24 cellular contexts compared by ENCODE assay signal in genomic region chr18:41922171-41922570, GRCh38.
"Had no signal": no experiment of that assay in that cellular context is flagged by ENCODE, and none has a peak within 500 bp of the region (broad histone marks: within the 10 kb centered on the region; RNA-seq: fewer than 3 reads in every experiment).

No MANE protein-coding gene starts in this region.

- H3K27me3 Mint-ChIP-seq: type B pancreatic cell had no signal

- H3K4me1 Mint-ChIP-seq: activated CD4-positive, alpha-beta T cell treated with anti-CD3 and anti-CD28 coated beads for 36 hours; nephron had no signal

- H3K79me2 ChIP-seq: hepatocyte had no signal

- DNase-seq: activated CD4-positive, alpha-beta T cell treated with anti-CD3 and anti-CD28 coated beads for 36 hours; activated CD4-positive, alpha-beta T cell treated with anti-CD3 and anti-CD28 coated beads, Interleukin-2, amount 50 U/mL, for 4 hours; activated CD4-positive, CD25-positive, alpha-beta regulatory T cell; activated naive CD4-positive, alpha-beta T cell; activated T-cell treated with anti-CD3 and anti-CD28 coated beads for 4 hours; activated T-cell treated with anti-CD3 and anti-CD28 coated beads, Interleukin-2, amount 50 U/mL, for 72 hours; brain microvascular endothelial cell; cortex of kidney; islet precursor cell; mammary epithelial cell; occipital lobe; right lobe of liver; stimulated activated CD4-positive, alpha-beta T cell treated with anti-CD3 and anti-CD28 coated beads, Interleukin-2, amount 100 ng/mL, for 48 hours; stimulated activated naive CD4-positive, alpha-beta T cell treated with Interleukin-2 at 50 U/mL for 16 hours; T-helper 1 cell; uterus had no signal

- H3K4me1 ChIP-seq: gastroesophageal sphincter, right lobe of liver, uterus had no signal

- H3K27ac Mint-ChIP-seq: activated CD4-positive, alpha-beta T cell treated with anti-CD3 and anti-CD28 coated beads for 36 hours; activated naive CD4-positive, alpha-beta T cell treated with anti-CD3 and anti-CD28 coated beads, Interleukin-2, amount 50 U/mL, for 72 hours; activated T-cell treated with anti-CD3 and anti-CD28 coated beads, Interleukin-2, amount 50 U/mL, for 72 hours; T-helper 2 cell treated with Interferon-gamma antibody and Interleukin-4, amounts not matched to agents 5 μg/mL and 100 μg/mL, for 36 hours; type B pancreatic cell had no signal

- H3K27me3 ChIP-seq: brain microvascular endothelial cell, gastroesophageal sphincter, hepatocyte, right lobe of liver, uterus had no signal

- H3K4me2 ChIP-seq: hepatocyte had no signal

- H3K4me3 ChIP-seq: gastroesophageal sphincter, hepatocyte, right lobe of liver, thoracic aorta, uterus had no signal

- H3K4me3 Mint-ChIP-seq: activated CD4-positive, alpha-beta T cell treated with anti-CD3 and anti-CD28 coated beads for 36 hours; activated T-cell treated with anti-CD3 and anti-CD28 coated beads, Interleukin-2, amount 50 U/mL, for 72 hours; nephron; T-helper 2 cell treated with Interferon-gamma antibody and Interleukin-4, amounts not matched to agents 5 μg/mL and 100 μg/mL, for 36 hours; type B pancreatic cell had no signal

- H3K27ac ChIP-seq: brain microvascular endothelial cell, gastroesophageal sphincter, hepatocyte, right lobe of liver, thoracic aorta, uterus had no signal

- ATAC-seq: activated CD4-positive, alpha-beta T cell treated with anti-CD3 and anti-CD28 coated beads for 36 hours; activated naive CD4-positive, alpha-beta T cell treated with anti-CD3 and anti-CD28 coated beads, Interleukin-2, amount 50 U/mL, for 72 hours; activated T-cell treated with anti-CD3 and anti-CD28 coated beads, Interleukin-2, amount 50 U/mL, for 72 hours; gastroesophageal sphincter; right lobe of liver had no signal

- H3K36me3 ChIP-seq: brain microvascular endothelial cell, gastroesophageal sphincter, right lobe of liver, thoracic aorta, uterus had no signal

- H3K36me3 Mint-ChIP-seq: activated naive CD4-positive, alpha-beta T cell treated with anti-CD3 and anti-CD28 coated beads, Interleukin-2, amount 50 U/mL, for 72 hours; type B pancreatic cell had no signal

- H3K9me3 Mint-ChIP-seq: activated naive CD4-positive, alpha-beta T cell treated with anti-CD3 and anti-CD28 coated beads, Interleukin-2, amount 50 U/mL, for 72 hours; activated T-cell treated with anti-CD3 and anti-CD28 coated beads, Interleukin-2, amount 50 U/mL, for 72 hours; nephron; T-helper 2 cell treated with Interferon-gamma antibody and Interleukin-4, amounts not matched to agents 5 μg/mL and 100 μg/mL, for 36 hours; type B pancreatic cell had no signal

- FAIRE-seq: endothelial cell of umbilical vein had no signal

- H2AFZ ChIP-seq: hepatocyte had no signal

- H3K9me3 ChIP-seq: gastroesophageal sphincter, right lobe of liver, thoracic aorta, uterus had no signal
